ENCODE assay signal across 22 cellular contexts in genomic region chr12:71477609-71478008, GRCh38. TPM values are rescaled to one million over a fixed set of nuclear protein-coding genes. Genes with fewer than 3 reads are reported as not detected.
DNase-seq lines count a peak whose midpoint lies in the region; ATAC-seq, FAIRE-seq and TF ChIP-seq lines count a peak whose summit lies in the region.
"Had no signal": no experiment of that assay in that cellular context is flagged by ENCODE, and none has a peak within 500 bp of the region (broad histone marks: within the 10 kb centered on the region; RNA-seq: fewer than 3 reads in every experiment).

No MANE protein-coding gene starts in this region.

- TF ChIP-seq EP300 in HepG2 (IDR thresholded peaks at IDR 0.05; ENCODE audit: low read depth in 2 of 2, low read length in 2 of 2) = no peak; a peak in 1 of 4 replicates
- no peak for TF ChIP-seq EP300 in HepG2 (CRISPR knock-in tag; IDR thresholded peaks at IDR 0.05; ENCODE audit: borderline replicate concordance)

- H3K4me3 ChIP-seq in HepG2 (replicated peaks in 1 of 3; ENCODE audit: insufficient read depth in 1 of 3, low read depth in 2 of 3, low read length in 3 of 3) (no peak overlapping the region), right lobe of liver (no peak overlapping the region)
- H3K4me3 ChIP-seq: SK-N-MC had no signal

- no peak overlapping the region for H3K4me3 Mint-ChIP-seq in nephron
- H3K4me3 Mint-ChIP-seq in activated CD4-positive, alpha-beta T cell treated with anti-CD3 and anti-CD28 coated beads for 36 hours = no peak overlapping the region
- H3K4me3 Mint-ChIP-seq: B cell; CD4-positive, CD25-positive, alpha-beta regulatory T cell had no signal

- peaks cover 30% of the 10 kb centered on the region for H3K4me1 Mint-ChIP-seq in nephron
- H3K4me1 Mint-ChIP-seq in activated CD4-positive, alpha-beta T cell treated with anti-CD3 and anti-CD28 coated beads for 36 hours = no peaks in the 10 kb centered on the region
- H3K4me1 Mint-ChIP-seq: B cell; CD4-positive, CD25-positive, alpha-beta regulatory T cell had no signal

- TF ChIP-seq POLR2A in HepG2 (IDR thresholded peaks at IDR 0.05; ENCODE audit: insufficient read depth in 1 of 2, low read depth in 2 of 2, low read length in 2 of 2) (no peak), right lobe of liver (IDR thresholded peaks at IDR 0.05) (no peak)

- H3K4me2 ChIP-seq in HepG2 (ENCODE audit: low read depth, low read length) = no peak overlapping the region

- peaks cover 17% of the 10 kb centered on the region for H3K36me3 Mint-ChIP-seq in nephron (ENCODE audit: low read depth)
- no peaks in the 10 kb centered on the region for H3K36me3 Mint-ChIP-seq in activated CD4-positive, alpha-beta T cell treated with anti-CD3 and anti-CD28 coated beads for 36 hours (ENCODE audit: low read depth)
- H3K36me3 Mint-ChIP-seq: CD4-positive, CD25-positive, alpha-beta regulatory T cell had no signal

- H3K9me3 Mint-ChIP-seq in nephron = peaks cover 6% of the 10 kb centered on the region
- no peaks in the 10 kb centered on the region for H3K9me3 Mint-ChIP-seq in activated CD4-positive, alpha-beta T cell treated with anti-CD3 and anti-CD28 coated beads for 36 hours (ENCODE audit: low read depth)

- peak; percentile 46; the same call in 1 of the 3 replicates for ATAC-seq in HepG2
- no peak for ATAC-seq in right lobe of liver
- ATAC-seq in activated CD4-positive, alpha-beta T cell treated with anti-CD3 and anti-CD28 coated beads for 36 hours = no peak
- ATAC-seq in left ventricle myocardium superior = no peak

- WGBS in HepG2 (ENCODE audit: low lambda C conversion rate) = 99% methylated on average over 2 of the region's 2 CpGs
- WGBS in right lobe of liver (ENCODE audit: insufficient coverage, low coverage, low lambda C conversion rate, missing lambda C conversion rate) = 100% methylated on average over 2 of the region's 2 CpGs

- H3K4me1 ChIP-seq in HepG2 (ENCODE audit: insufficient read depth, low read length) (peaks cover 16% of the 10 kb centered on the region; the same call in 1 of the 2 replicates), right lobe of liver (no peaks in the 10 kb centered on the region)

- no peak for TF ChIP-seq RAD21 in HepG2 (CRISPR knock-in tag; IDR thresholded peaks at IDR 0.05)

- H3K36me3 ChIP-seq in HepG2 (replicated peaks in 1 of 2; ENCODE audit: control insufficient read depth in 1 of 2, insufficient read depth in 2 of 2, low read length in 2 of 2) (peaks cover 8 to 19% of the 10 kb centered on the region in 2 experiments), right lobe of liver (no peaks in the 10 kb centered on the region)

- H2AFZ ChIP-seq in HepG2 (ENCODE audit: low read length) = no peak overlapping the region

- H3K27me3 ChIP-seq in HepG2 (ENCODE audit: control insufficient read depth in 1 of 2, insufficient read depth in 2 of 2, low read length in 2 of 2) (no peaks in the 10 kb centered on the region), right lobe of liver (no peaks in the 10 kb centered on the region)

- peak overlapping the region; percentile 59 to 77 (median 72) for H3K27ac Mint-ChIP-seq in nephron
- H3K27ac Mint-ChIP-seq in activated CD4-positive, alpha-beta T cell treated with anti-CD3 and anti-CD28 coated beads for 36 hours = no peak overlapping the region
- H3K27ac Mint-ChIP-seq: B cell; CD4-positive, CD25-positive, alpha-beta regulatory T cell had no signal

- H3K9ac ChIP-seq in HepG2 (ENCODE audit: insufficient read depth, low read depth, low read length) = no peak overlapping the region

- intact Hi-C loops in HepG2 (cut with micrococcal nuclease; ENCODE audit: unreplicated experiment) = loop anchor here (5.0 kb wide), 1 partner anchor 35 kb away; no protein-coding TSS in a partner anchor
- intact Hi-C loops in right lobe of liver (cut with DNase I) = no loop called here
- intact Hi-C loops in activated CD4-positive, alpha-beta T cell treated with anti-CD3 and anti-CD28 coated beads for 36 hours (cut with DNase I, micrococcal nuclease) = no loop called here
- intact Hi-C loops in left ventricle myocardium superior (cut with micrococcal nuclease) = no loop called here

- no peak for FAIRE-seq in HepG2 (lab: Jason Lieb, UNC)
- FAIRE-seq: GM12891 had no signal

- H4K20me1 ChIP-seq in HepG2 (ENCODE audit: insufficient read depth, low read length) = 0 out of 2 replicates have a peak, but pooled peaks cover 2% of the 10 kb centered on the region

- TF ChIP-seq CTCF in HepG2 (CRISPR knock-in tag; IDR thresholded peaks at IDR 0.05) (no peak), right lobe of liver (IDR thresholded peaks at IDR 0.05) (no peak), nephron (IDR thresholded peaks at IDR 0.05; ENCODE audit: unreplicated experiment in 3 of 3) (no peak)

- CTCF ChIA-PET in HepG2 (lab: Yijun Ruan, JAX; ENCODE audit: low intra/inter-chr PET ratio, low total read pairs) = no interaction called here
- CTCF ChIA-PET in activated CD4-positive, alpha-beta T cell treated with anti-CD3 and anti-CD28 coated beads for 36 hours (lab: Charles Lee) = no interaction called here

- H3K9me3 ChIP-seq in HepG2 (ENCODE audit: low read length) (no peaks in the 10 kb centered on the region), right lobe of liver (no peaks in the 10 kb centered on the region)
- H3K9me3 ChIP-seq: Caco-2 had no signal

- H3K27me3 Mint-ChIP-seq in nephron (ENCODE audit: low read depth) = peaks cover 4% of the 10 kb centered on the region
- peaks cover 11% of the 10 kb centered on the region for H3K27me3 Mint-ChIP-seq in activated CD4-positive, alpha-beta T cell treated with anti-CD3 and anti-CD28 coated beads for 36 hours

- H3K27ac ChIP-seq in HepG2 (ENCODE audit: extremely low read length, insufficient read depth, low read length) (no peak overlapping the region), right lobe of liver (no peak overlapping the region)
- H3K27ac ChIP-seq: SK-N-MC had no signal

- in situ Hi-C loops in HepG2 (cut with HindIII; ENCODE audit: extremely low pct_ligation_motif_present, low pct_unique_long_range_greater_than_20kb) = no loop called here

- DNase-seq in HepG2 (ENCODE audit: low spot score) (no peak), right lobe of liver (no peak), M059J (ENCODE audit: low read depth) (peak; percentile 14), left ventricle myocardium superior (no peak)
- DNase-seq in activated CD4-positive, alpha-beta T cell treated with anti-CD3 and anti-CD28 coated beads for 36 hours = no peak
- no peak for DNase-seq in activated CD4-positive, CD25-positive, alpha-beta regulatory T cell (lab: John Stamatoyannopoulos, UW)
- DNase-seq: ACHN; Caco-2; CD4-positive, CD25-positive, alpha-beta regulatory T cell; DND-41; GF-D8; GOT3; Karpas-422; NCI-H1105; NCI-H187; NCI-H2171; NCI-H446 treated with DMSO at 0.1 percent for 48 hours; Right ventricle myocardium superior had no signal

- peaks cover 28% of the 10 kb centered on the region for H3K79me2 ChIP-seq in HepG2 (ENCODE audit: insufficient read depth, low read length)

- POLR2A ChIA-PET in HepG2 (lab: Yijun Ruan, JAX) = interaction anchor here (1.6 kb wide), 1 partner anchor 37 kb away, joined by 5 read pairs; no protein-coding TSS in a partner anchor
- POLR2A ChIA-PET in activated CD4-positive, alpha-beta T cell treated with anti-CD3 and anti-CD28 coated beads for 36 hours (lab: Charles Lee) = no interaction called here

- no TSS peak for BruUV-seq in HepG2 (replicated peaks; lab: Mats Ljungman, UMichigan)

TF ChIP-seq in HepG2, 621 proteins besides CTCF, POLR2A, EP300 and RAD21:
- TF ChIP-seq ZNF644 (CRISPR knock-in tag; IDR thresholded peaks at IDR 0.05; ENCODE audit: low read depth) = 0 out of 2 replicates have a peak, but pooled peaks have one; percentile 32
- TF ChIP-seq NPAS2 (CRISPR knock-in tag; IDR thresholded peaks at IDR 0.05; ENCODE audit: borderline replicate concordance) = no peak
- no peak for TF ChIP-seq SOX5 (CRISPR knock-in tag; IDR thresholded peaks at IDR 0.05; ENCODE audit: borderline replicate concordance)
- no peak for TF ChIP-seq ZNF619 (CRISPR knock-in tag; IDR thresholded peaks at IDR 0.05)
- TF ChIP-seq ZNF749 (CRISPR knock-in tag; IDR thresholded peaks at IDR 0.05; ENCODE audit: borderline replicate concordance) = no peak
- TF ChIP-seq HDAC1 (CRISPR knock-in tag; IDR thresholded peaks at IDR 0.05) = no peak

RNA-seq across cellular contexts. Expression of gene LGR5, which starts 38.0 kb away (rescaled TPM):
- 20.6 and 37.0 TPM in 2 replicates for total RNA-seq in HepG2 (2016; rRNA removed; fragmentation: Illumina TruSeq; extraction: Trizol)
- 2.2 and 2.3 TPM in 2 replicates for total RNA-seq in HepG2 (2016; cell fraction: cytosol; rRNA removed; fragmentation: Illumina TruSeq; extraction: Trizol; ENCODE audit: low read depth)
- total RNA-seq in HepG2 (2016; cell fraction: insoluble cytoplasmic fraction; rRNA removed; fragmentation: Illumina TruSeq; extraction: Trizol) = 17.4 and 40.7 TPM in 2 replicates
- total RNA-seq in HepG2 (2016; cell fraction: membrane; rRNA removed; fragmentation: Illumina TruSeq; extraction: Trizol) = 8.7 and 9.5 TPM in 2 replicates
- total RNA-seq in HepG2 (2016; cell fraction: nucleus; rRNA removed; fragmentation: Illumina TruSeq; extraction: Trizol) = 67.0 and 93.5 TPM in 2 replicates
- polyA plus RNA-seq in HepG2 (2011; rRNA removed) = 69.5 and 121 TPM in 2 replicates
- 39.4 and 44.0 TPM in 2 replicates for polyA plus RNA-seq in HepG2 (2011; cell fraction: cytosol; rRNA removed)
- polyA plus RNA-seq in HepG2 (2011; cell fraction: nucleus; rRNA removed) = 186 and 299 TPM in 2 replicates
- polyA plus RNA-seq in HepG2 (2012) = 37.0 and 44.1 TPM in 2 replicates
- 1.5 and 1.6 TPM in 2 replicates for polyA plus RNA-seq in HepG2 (2016; cell fraction: cytosol; fragmentation: Illumina TruSeq; extraction: Trizol; ENCODE audit: low read depth)
- polyA plus RNA-seq in HepG2 (2016; cell fraction: insoluble cytoplasmic fraction; fragmentation: Illumina TruSeq; extraction: Trizol; ENCODE audit: low read depth) = 20.0 and 21.6 TPM in 2 replicates
- 4.0 TPM in 2 replicates for polyA plus RNA-seq in HepG2 (2016; cell fraction: membrane; fragmentation: Illumina TruSeq; extraction: Trizol; ENCODE audit: low read depth)
- 183 and 193 TPM in 2 replicates for polyA plus RNA-seq in HepG2 (2016; cell fraction: nucleus; fragmentation: Illumina TruSeq; extraction: Trizol; ENCODE audit: insufficient read depth, low read depth)
- 0.07 and 94.1 TPM in 2 replicates for polyA minus RNA-seq in HepG2 (2011; rRNA and poly(A)+ RNA removed; ENCODE audit: low replicate concordance)
- polyA minus RNA-seq in HepG2 (2011; cell fraction: cytosol; rRNA and poly(A)+ RNA removed) = 30.0 and 45.1 TPM in 2 replicates
- polyA minus RNA-seq in HepG2 (2011; cell fraction: nucleus; rRNA and poly(A)+ RNA removed) = 81.4 and 117 TPM in 2 replicates
- under 1 TPM; 0.11 to 0.31 (median 0.17) TPM for total RNA-seq in right lobe of liver
- 0.07 and 0.49 TPM in 2 replicates for total RNA-seq in M059J (2014; rRNA removed; shearing (Covaris generic))
- not detected for total RNA-seq in activated CD4-positive, alpha-beta T cell treated with anti-CD3 and anti-CD28 coated beads for 36 hours
- not detected for total RNA-seq in left ventricle myocardium superior
- total RNA-seq: B cell; CD4-positive, CD25-positive, alpha-beta regulatory T cell; Right ventricle myocardium superior had no signal
- polyA plus RNA-seq: CD4-positive, CD25-positive, alpha-beta regulatory T cell had no signal
